10 cellular contexts compared by ENCODE assay signal in the genomic region with DNA sequence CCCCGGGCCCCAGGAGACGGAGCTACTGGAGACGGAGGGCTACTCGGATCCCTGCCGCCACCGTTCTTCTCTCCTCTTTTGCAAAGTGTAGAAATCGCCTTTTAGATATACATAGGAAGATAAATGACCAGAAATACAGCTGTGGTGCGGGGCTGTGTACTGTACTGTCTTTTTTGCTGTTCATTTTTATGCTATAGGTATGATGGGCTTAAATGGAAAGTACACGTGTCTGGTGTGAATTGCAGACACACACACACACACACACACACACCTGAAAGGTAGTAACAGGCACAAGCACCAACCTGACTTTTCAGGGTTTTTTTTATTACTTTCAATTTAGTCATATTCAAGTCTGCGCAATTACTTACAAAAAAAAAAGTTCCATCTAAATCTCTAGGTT. TPM values are rescaled to one million over a fixed set of nuclear protein-coding genes. Genes with fewer than 3 reads are reported as not detected.
DNase-seq lines count a peak whose midpoint lies in the region; ATAC-seq and TF ChIP-seq lines count a peak whose summit lies in the region.
"Had no signal": no experiment of that assay in that cellular context is flagged by ENCODE, and none has a peak within 500 bp of the region (broad histone marks: within the 10 kb centered on the region; RNA-seq: fewer than 3 reads in every experiment).

No MANE protein-coding gene starts in this region.

- H3K4me3 ChIP-seq in BJ (ENCODE audit: low read depth, low read length) (peak overlapping the region; percentile 39), epithelial cell of proximal tubule (ENCODE audit: low read depth, low read length) (peak overlapping the region; percentile 55), neural progenitor cell (peak overlapping the region; percentile 81)

- peaks cover 22% of the 10 kb centered on the region for H3K9me3 Mint-ChIP-seq in neural progenitor cell
- H3K9me3 Mint-ChIP-seq: stimulated activated naive CD8-positive, alpha-beta T cell treated with anti-CD3 and anti-CD28 coated beads, Interleukin-15, Interleukin-2, amounts not matched to agents 100 ng/mL and 50 ng/mL, for 24 hours had no signal

- H3K79me2 ChIP-seq in neural progenitor cell (ENCODE audit: low read depth), result peaks cover 56% of the 10 kb centered on the region

- peaks cover 34% of the 10 kb centered on the region for H3F3A ChIP-seq in neural progenitor cell (ENCODE audit: low read depth)

- H3K4me3 Mint-ChIP-seq in neural progenitor cell, result peak overlapping the region; percentile 96

- no peak for ATAC-seq in GM19351 (IDR thresholded peaks at IDR 0.05; ENCODE audit: unreplicated experiment)

- peak overlapping the region; percentile 99 for H3K4me2 ChIP-seq in neural progenitor cell

- peak overlapping the region; percentile 74 for H3K9ac ChIP-seq in neural progenitor cell

- H3K36me3 ChIP-seq in BJ (ENCODE audit: control insufficient read depth, insufficient read depth, low read length) (no peaks in the 10 kb centered on the region), neural progenitor cell (no peaks in the 10 kb centered on the region)

- peak overlapping the region; percentile 94 for H3K27ac ChIP-seq in neural progenitor cell

- H3K9me3 ChIP-seq in neural progenitor cell (ENCODE audit: low read depth), result no peaks in the 10 kb centered on the region

- POLR2A ChIA-PET in BJ (lab: Charles Lee), result no interaction called here

- peaks cover 2% of the 10 kb centered on the region for H3K27me3 Mint-ChIP-seq in neural progenitor cell (ENCODE audit: insufficient read depth, low read depth)

- H3K27me3 ChIP-seq in BJ (ENCODE audit: control insufficient read depth, insufficient read depth, low read length), result peaks cover 22% of the 10 kb centered on the region
- no peaks in the 10 kb centered on the region for H3K27me3 ChIP-seq in neural progenitor cell

- H3K4me1 ChIP-seq in neural progenitor cell, result peaks cover 59% of the 10 kb centered on the region

- peaks cover 33% of the 10 kb centered on the region for H3K4me1 Mint-ChIP-seq in neural progenitor cell

- H3K27ac Mint-ChIP-seq in neural progenitor cell, result peak overlapping the region; percentile 94
- H3K27ac Mint-ChIP-seq: stimulated activated naive CD8-positive, alpha-beta T cell treated with anti-CD3 and anti-CD28 coated beads, Interleukin-15, Interleukin-2, amounts not matched to agents 100 ng/mL and 50 ng/mL, for 24 hours had no signal

- H3K36me3 Mint-ChIP-seq in neural progenitor cell, result peaks cover 25% of the 10 kb centered on the region

- H2AFZ ChIP-seq in neural progenitor cell (replicated peaks), result peak overlapping the region; percentile 69

- TF ChIP-seq CTCF in BJ (IDR thresholded peaks at IDR 0.05; ENCODE audit: insufficient read depth, low read depth, low read length), result no peak
- no peak for TF ChIP-seq CTCF in epithelial cell of proximal tubule (conservative IDR thresholded peaks at IDR 0.05; ENCODE audit: low read depth, low read length)
- no peak for TF ChIP-seq CTCF in neural progenitor cell (IDR thresholded peaks at IDR 0.05)

- DNase-seq in BJ (ENCODE audit: low read depth) (no peak), NCI-H526 treated with DMSO at 0.1 percent for 48 hours (lab: John Stamatoyannopoulos, UW) (peak; percentile 55), epithelial cell of proximal tubule (ENCODE audit: low read depth) (no peak), neural progenitor cell (ENCODE audit: low spot score) (no peak), posterior vena cava (ENCODE audit: low spot score) (no peak), kidney glomerular epithelial cell (lab: John Stamatoyannopoulos, UW) (no peak)
- DNase-seq in stimulated activated naive CD4-positive, alpha-beta T cell treated with Interleukin-2 at 50 U/mL for 16 hours (lab: John Stamatoyannopoulos, UW), result no peak
- DNase-seq: NCI-H446 treated with DMSO at 0.1 percent for 48 hours had no signal

- peaks cover 15% of the 10 kb centered on the region for H4K20me1 ChIP-seq in neural progenitor cell (ENCODE audit: low read depth)

- CTCF ChIA-PET in BJ (lab: Yijun Ruan, JAX), result interaction anchor here (0.6 to 0.9 kb wide), 2 partner anchors 17 to 120 kb away, joined by 3 to 5 read pairs; no protein-coding TSS in a partner anchor

- intact Hi-C loops in posterior vena cava (cut with DNase I), result no loop called here

RNA-seq across cellular contexts. Expression of a gene that starts 0.8 kb away (rescaled TPM):
- not detected in 2 replicates for polyA plus RNA-seq in BJ (2011; rRNA removed)
- not detected in 2 replicates for polyA minus RNA-seq in BJ (2011; rRNA and poly(A)+ RNA removed)
- total RNA-seq in epithelial cell of proximal tubule (not detected in 2 replicates), neural progenitor cell (ENCODE audit: low replicate concordance) (119 and 154 TPM in 2 replicates), posterior vena cava (1 to 10 TPM; 1.8 to 2.0 TPM)

Comparison
In these comparisons a context has a peak if more than half of its experiments do, and no peak if none do; other contexts are left out.
1. RNA of a gene that starts 0.8 kb away (total RNA-seq): 119 to 154 TPM in neural progenitor cell; 1.8 to 2.0 TPM in posterior vena cava and not detected in epithelial cell of proximal tubule; every median in the first group is over 10 times any median in the second.
2. Peak in every context shown above with its lines, with median percentiles within 50 percentile points of each other: H3K4me3 ChIP-seq.